7 cellular contexts compared by ENCODE assay signal in genomic region chr17:63911657-63912100, GRCh38. TPM values are rescaled to one million over a fixed set of nuclear protein-coding genes. Genes with fewer than 3 reads are reported as not detected.
DNase-seq lines count a peak whose midpoint lies in the region; ATAC-seq, FAIRE-seq and TF ChIP-seq lines count a peak whose summit lies in the region.
"Had no signal": no experiment of that assay in that cellular context is flagged by ENCODE, and none has a peak within 500 bp of the region (broad histone marks: within the 10 kb centered on the region; RNA-seq: fewer than 3 reads in every experiment).

No MANE protein-coding gene starts in this region.

- H3K36me3 ChIP-seq in H1 (ENCODE audit: control insufficient read depth in 2 of 4, insufficient read depth in 4 of 4, low read length in 3 of 4) = no peaks in the 10 kb centered on the region

- DNase-seq in HFF-Myc (ENCODE audit: extremely low read depth, low read depth) (no peak), UCSD-AML1 (lab: John Stamatoyannopoulos, UW; ENCODE audit: unreplicated experiment) (peak; percentile 28), H1 (ENCODE audit: low read depth in 1 of 2, low spot score in 2 of 2) (peak in 1 of 2 experiments; percentile 87), hippocampal formation (lab: John Stamatoyannopoulos, UW) (no peak)
- DNase-seq in stimulated activated CD4-positive, alpha-beta T cell treated with anti-CD3 and anti-CD28 coated beads, Interleukin-12 subunit alpha, Interleukin-12 subunit beta, amount 100 ng/mL, for 48 hours (ENCODE audit: low read depth in 2 of 3, low spot score in 1 of 3) = peak; percentile 42 to 74 (median 44)

- peak; percentile 62 to 65 for TF ChIP-seq RAD21 in H1 (IDR thresholded peaks at IDR 0.05 in 1 of 2, conservative IDR thresholded peaks at IDR 0.05 in 1 of 2; ENCODE audit: low read depth in 2 of 2, low read length in 2 of 2)

- TF ChIP-seq POLR2A in H1 (IDR thresholded peaks at IDR 0.05; ENCODE audit: control extremely low read depth in 1 of 2, low read depth in 2 of 2, low read length in 2 of 2) = no peak

- H3K4me2 ChIP-seq in H1 (ENCODE audit: insufficient read depth in 1 of 2, low read depth in 2 of 2, low read length in 2 of 2) = no peak overlapping the region

- no peak overlapping the region for H2BK20ac ChIP-seq in H1 (ENCODE audit: low read length)

- H3K9me3 ChIP-seq in H1 (ENCODE audit: insufficient read depth in 2 of 2, low read depth in 1 of 2, low read length in 1 of 2) = no peaks in the 10 kb centered on the region

- no peak overlapping the region for H3K56ac ChIP-seq in H1 (replicated peaks; ENCODE audit: insufficient read length, low read depth, low read length)

- no peak for ATAC-seq in GM18519 (IDR thresholded peaks at IDR 0.05; ENCODE audit: low FRiP score, unreplicated experiment)

- H3K18ac ChIP-seq in H1 (ENCODE audit: extremely low read depth, low read length) = no peak overlapping the region

- no peak overlapping the region for H4K8ac ChIP-seq in H1 (ENCODE audit: extremely low read depth, insufficient read depth, low read length)

- no peaks in the 10 kb centered on the region for H3K79me2 ChIP-seq in H1 (ENCODE audit: control insufficient read depth in 1 of 2, insufficient read depth in 2 of 2, low read length in 2 of 2)

- TF ChIP-seq CTCF in HFF-Myc (IDR thresholded peaks at IDR 0.05; ENCODE audit: low read depth, low read length, missing control alignments) (peak; percentile 63), H1 (IDR thresholded peaks at IDR 0.05; ENCODE audit: control extremely low read depth in 1 of 3, insufficient read depth in 1 of 3, low read depth in 1 of 3, low read length in 3 of 3) (peak; percentile 63 to 83 (median 69))

- H2BK12ac ChIP-seq in H1 (ENCODE audit: low read depth, low read length) = 0 out of 2 replicates have a peak overlapping the region, but pooled peaks have one; percentile 77

- no peak overlapping the region for H2AK5ac ChIP-seq in H1 (ENCODE audit: low read depth, low read length)

- CTCF ChIA-PET in H1 (lab: Charles Lee; ENCODE audit: partially characterized antibody) = interaction anchor here (0.6 to 11.2 kb wide), 39 partner anchors 8 to 378 kb away, joined by 3 to 270 read pairs (median 5); partner anchors contain the start of genes CD79B, CSH1, GH1 and GH2

- no peaks in the 10 kb centered on the region for H3K23me2 ChIP-seq in H1 (ENCODE audit: low read depth, low read length)

- H2AFZ ChIP-seq in H1 (ENCODE audit: low read length) = no peak overlapping the region; the same call in 1 of the 2 replicates

- H3K23ac ChIP-seq in H1 (ENCODE audit: insufficient read length) = no peak overlapping the region

- no peak overlapping the region for H2BK5ac ChIP-seq in H1 (ENCODE audit: low read depth, low read length)

- no peaks in the 10 kb centered on the region for H4K20me1 ChIP-seq in H1 (replicated peaks in 1 of 2; ENCODE audit: control insufficient read depth in 1 of 2, insufficient read depth in 2 of 2, low read length in 2 of 2)

- H3K4me3 ChIP-seq in HFF-Myc (replicated peaks; ENCODE audit: low read depth, low read length) (no peak overlapping the region), H1 (ENCODE audit: extremely low read depth in 1 of 4, insufficient read depth in 2 of 4, low read depth in 3 of 4, low read length in 4 of 4) (no peak overlapping the region)

- H3K4me1 ChIP-seq in H1 (replicated peaks in 1 of 4; ENCODE audit: control insufficient read depth in 3 of 4, insufficient read depth in 4 of 4, low read length in 3 of 4) = peaks cover 0 to 4% (median under 1%) of the 10 kb centered on the region in 4 experiments; a peak in 2 of 7 replicates

- no peak overlapping the region for H4K5ac ChIP-seq in H1 (ENCODE audit: insufficient read length, low read depth, low read length)

- H3K9ac ChIP-seq in H1 (replicated peaks in 1 of 4; ENCODE audit: extremely low read depth in 1 of 4, low read depth in 3 of 4, low read length in 3 of 4) = no peak overlapping the region

- no peaks in the 10 kb centered on the region for H3K27me3 ChIP-seq in H1 (replicated peaks in 1 of 4; ENCODE audit: control insufficient read depth in 3 of 4, extremely low read depth in 1 of 4, insufficient read depth in 3 of 4, low read length in 3 of 4)

- POLR2A ChIA-PET in H1 (lab: Charles Lee; ENCODE audit: partially characterized antibody) = interaction anchor here (1.0 to 1.4 kb wide), 3 partner anchors 13 to 234 kb away, joined by 3 to 4 read pairs (median 3); no protein-coding TSS in a partner anchor

- H3K4ac ChIP-seq in H1 (replicated peaks; ENCODE audit: insufficient read length, low read depth, low read length) = no peak overlapping the region

- no peaks in the 10 kb centered on the region for H3K79me1 ChIP-seq in H1 (ENCODE audit: low read depth, low read length)

- WGBS in H1 (ENCODE audit: extremely low coverage in 1 of 2, insufficient coverage in 1 of 2, insufficient read length in 1 of 2, insufficient replicate concordance in 2 of 2, low coverage in 1 of 2, low lambda C conversion rate in 2 of 2, missing lambda C conversion rate in 1 of 2), 2 experiments = 50% methylated on average over 7 of the region's 8 CpGs; no CpG with 5 or more reads in 1 of the 2 experiments

- no peak overlapping the region for H3K14ac ChIP-seq in H1 (ENCODE audit: insufficient read length)

- no peak overlapping the region for H4K91ac ChIP-seq in H1 (replicated peaks; ENCODE audit: insufficient read length, low read length)

- H2BK15ac ChIP-seq in H1 (ENCODE audit: low read length) = no peak overlapping the region

- H3K27ac ChIP-seq in H1 (ENCODE audit: low read depth, low read length) = no peak overlapping the region
- H3K27ac ChIP-seq: epithelial cell of prostate had no signal

- no peak overlapping the region for H2BK120ac ChIP-seq in H1 (replicated peaks; ENCODE audit: low read depth, low read length)

- FAIRE-seq in H1 (lab: Jason Lieb, UNC) = no peak

- TF ChIP-seq EP300 in H1 (IDR thresholded peaks at IDR 0.05; ENCODE audit: borderline replicate concordance in 1 of 2, low read depth in 2 of 2, low read length in 2 of 2) = no peak

TF ChIP-seq in H1, 55 proteins besides CTCF, POLR2A, EP300 and RAD21:
- TF ChIP-seq SIN3A (conservative IDR thresholded peaks at IDR 0.05 in 1 of 2, IDR thresholded peaks at IDR 0.05 in 1 of 2; ENCODE audit: low read depth in 1 of 2, low read length in 2 of 2) = no peak
- TF ChIP-seq BACH1 (IDR thresholded peaks at IDR 0.05; ENCODE audit: low read length) = 0 out of 2 replicates have a peak, but pooled peaks have one; percentile 26

RNA-seq across cellular contexts. Expression of gene CSHL1, which starts 0.6 kb away (rescaled TPM):
- total RNA-seq in H1 (2021; fragmentation: NEBNext Ultra II Directional; extraction: Animal tissue kit (Norgen Biotek cat#: 25700)) = not detected in 2 replicates
- not detected in 2 replicates for polyA plus RNA-seq in H1 (2011; rRNA removed)
- not detected for polyA plus RNA-seq in H1 (2011; cell fraction: cytosol; rRNA removed)
- polyA plus RNA-seq in H1 (2011; cell fraction: nucleus; rRNA removed) = not detected
- not detected in 4 replicates for polyA plus RNA-seq in H1 (2012, experiment 1 of 2)
- polyA plus RNA-seq in H1 (2012, experiment 2 of 2) = not detected
- polyA plus RNA-seq in H1 (2013, experiment 1 of 2) = 0.12 TPM
- polyA plus RNA-seq in H1 (2013, experiment 2 of 2) = not detected
- not detected in 2 replicates for polyA minus RNA-seq in H1 (2011; rRNA and poly(A)+ RNA removed)
- not detected for polyA minus RNA-seq in H1 (2011; cell fraction: cytosol; rRNA and poly(A)+ RNA removed)
- not detected for polyA minus RNA-seq in H1 (2011; cell fraction: nucleus; rRNA and poly(A)+ RNA removed)

RNA-seq across cellular contexts. Expression of gene GH1, which starts 7.0 kb away (rescaled TPM):
- total RNA-seq in H1 (2021; fragmentation: NEBNext Ultra II Directional; extraction: Animal tissue kit (Norgen Biotek cat#: 25700)) = not detected in 2 replicates
- polyA plus RNA-seq in H1 (2011; rRNA removed) = 0.36 and 0.41 TPM in 2 replicates
- 0.37 TPM for polyA plus RNA-seq in H1 (2011; cell fraction: cytosol; rRNA removed)
- polyA plus RNA-seq in H1 (2011; cell fraction: nucleus; rRNA removed) = 0.77 TPM
- 0.50 TPM in 1 of 4 replicates, not detected in the others for polyA plus RNA-seq in H1 (2012, experiment 1 of 2)
- polyA plus RNA-seq in H1 (2012, experiment 2 of 2) = not detected
- 0.16 TPM for polyA plus RNA-seq in H1 (2013, experiment 1 of 2)
- polyA plus RNA-seq in H1 (2013, experiment 2 of 2) = 0.26 TPM
- polyA minus RNA-seq in H1 (2011; rRNA and poly(A)+ RNA removed) = 0.56 TPM in 1 of 2 replicates, not detected in the other
- not detected for polyA minus RNA-seq in H1 (2011; cell fraction: cytosol; rRNA and poly(A)+ RNA removed)
- polyA minus RNA-seq in H1 (2011; cell fraction: nucleus; rRNA and poly(A)+ RNA removed) = not detected

RNA-seq across cellular contexts. Expression of gene CSH1, which starts 15.3 kb away (rescaled TPM):
- total RNA-seq in H1 (2021; fragmentation: NEBNext Ultra II Directional; extraction: Animal tissue kit (Norgen Biotek cat#: 25700)) = not detected in 2 replicates
- polyA plus RNA-seq in H1 (2011; rRNA removed) = 0.12 and 0.16 TPM in 2 replicates
- 0.17 TPM for polyA plus RNA-seq in H1 (2011; cell fraction: cytosol; rRNA removed)
- polyA plus RNA-seq in H1 (2011; cell fraction: nucleus; rRNA removed) = 0.17 TPM
- polyA plus RNA-seq in H1 (2012, experiment 1 of 2) = not detected in 4 replicates
- polyA plus RNA-seq in H1 (2012, experiment 2 of 2) = not detected
- polyA plus RNA-seq in H1 (2013, experiment 1 of 2) = 0.24 TPM
- 0.55 TPM for polyA plus RNA-seq in H1 (2013, experiment 2 of 2)
- not detected in 2 replicates for polyA minus RNA-seq in H1 (2011; rRNA and poly(A)+ RNA removed)
- not detected for polyA minus RNA-seq in H1 (2011; cell fraction: cytosol; rRNA and poly(A)+ RNA removed)
- polyA minus RNA-seq in H1 (2011; cell fraction: nucleus; rRNA and poly(A)+ RNA removed) = not detected

RNA-seq across cellular contexts. Expression of gene CD79B, which starts 20.5 kb away (rescaled TPM):
- total RNA-seq in H1 (2021; fragmentation: NEBNext Ultra II Directional; extraction: Animal tissue kit (Norgen Biotek cat#: 25700)) = 1.5 and 2.2 TPM in 2 replicates
- polyA plus RNA-seq in H1 (2011; rRNA removed) = 3.9 and 4.4 TPM in 2 replicates
- 4.7 TPM for polyA plus RNA-seq in H1 (2011; cell fraction: cytosol; rRNA removed)
- polyA plus RNA-seq in H1 (2011; cell fraction: nucleus; rRNA removed) = 5.5 TPM
- polyA plus RNA-seq in H1 (2012, experiment 1 of 2) = 1.8 to 4.2 TPM (median 3.5 TPM) in 4 replicates
- polyA plus RNA-seq in H1 (2012, experiment 2 of 2) = 2.0 TPM
- polyA plus RNA-seq in H1 (2013, experiment 1 of 2) = 2.8 TPM
- polyA plus RNA-seq in H1 (2013, experiment 2 of 2) = 2.8 TPM
- polyA minus RNA-seq in H1 (2011; rRNA and poly(A)+ RNA removed) = 2.9 and 3.0 TPM in 2 replicates
- not detected for polyA minus RNA-seq in H1 (2011; cell fraction: cytosol; rRNA and poly(A)+ RNA removed)
- not detected for polyA minus RNA-seq in H1 (2011; cell fraction: nucleus; rRNA and poly(A)+ RNA removed)

RNA-seq across cellular contexts. Expression of gene GH2, which starts 29.9 kb away (rescaled TPM):
- total RNA-seq in H1 (2021; fragmentation: NEBNext Ultra II Directional; extraction: Animal tissue kit (Norgen Biotek cat#: 25700)) = 0.60 and 1.2 TPM in 2 replicates
- 1.5 and 2.0 TPM in 2 replicates for polyA plus RNA-seq in H1 (2011; rRNA removed)
- polyA plus RNA-seq in H1 (2011; cell fraction: cytosol; rRNA removed) = 1.5 TPM
- polyA plus RNA-seq in H1 (2011; cell fraction: nucleus; rRNA removed) = 2.6 TPM
- polyA plus RNA-seq in H1 (2012, experiment 1 of 2) = 0.84 to 2.7 TPM (median 1.8 TPM) in 4 replicates
- 1.8 TPM for polyA plus RNA-seq in H1 (2012, experiment 2 of 2)
- 2.8 TPM for polyA plus RNA-seq in H1 (2013, experiment 1 of 2)
- polyA plus RNA-seq in H1 (2013, experiment 2 of 2) = 2.3 TPM
- polyA minus RNA-seq in H1 (2011; rRNA and poly(A)+ RNA removed) = 1.0 and 1.8 TPM in 2 replicates
- polyA minus RNA-seq in H1 (2011; cell fraction: cytosol; rRNA and poly(A)+ RNA removed) = not detected
- polyA minus RNA-seq in H1 (2011; cell fraction: nucleus; rRNA and poly(A)+ RNA removed) = not detected

Comparison
In these comparisons a context has a peak if more than half of its experiments do, and no peak if none do; other contexts are left out.
1. DNase-seq: peak in UCSD-AML1 (single experiment) and stimulated activated CD4-positive, alpha-beta T cell treated with anti-CD3 and anti-CD28 coated beads, Interleukin-12 subunit alpha, Interleukin-12 subunit beta, amount 100 ng/mL, for 48 hours (3 of 3); none in HFF-Myc (single experiment) and hippocampal formation (0 of 2).